Comparison of ENCODE assay signal across 13 cellular contexts in the genomic region with DNA sequence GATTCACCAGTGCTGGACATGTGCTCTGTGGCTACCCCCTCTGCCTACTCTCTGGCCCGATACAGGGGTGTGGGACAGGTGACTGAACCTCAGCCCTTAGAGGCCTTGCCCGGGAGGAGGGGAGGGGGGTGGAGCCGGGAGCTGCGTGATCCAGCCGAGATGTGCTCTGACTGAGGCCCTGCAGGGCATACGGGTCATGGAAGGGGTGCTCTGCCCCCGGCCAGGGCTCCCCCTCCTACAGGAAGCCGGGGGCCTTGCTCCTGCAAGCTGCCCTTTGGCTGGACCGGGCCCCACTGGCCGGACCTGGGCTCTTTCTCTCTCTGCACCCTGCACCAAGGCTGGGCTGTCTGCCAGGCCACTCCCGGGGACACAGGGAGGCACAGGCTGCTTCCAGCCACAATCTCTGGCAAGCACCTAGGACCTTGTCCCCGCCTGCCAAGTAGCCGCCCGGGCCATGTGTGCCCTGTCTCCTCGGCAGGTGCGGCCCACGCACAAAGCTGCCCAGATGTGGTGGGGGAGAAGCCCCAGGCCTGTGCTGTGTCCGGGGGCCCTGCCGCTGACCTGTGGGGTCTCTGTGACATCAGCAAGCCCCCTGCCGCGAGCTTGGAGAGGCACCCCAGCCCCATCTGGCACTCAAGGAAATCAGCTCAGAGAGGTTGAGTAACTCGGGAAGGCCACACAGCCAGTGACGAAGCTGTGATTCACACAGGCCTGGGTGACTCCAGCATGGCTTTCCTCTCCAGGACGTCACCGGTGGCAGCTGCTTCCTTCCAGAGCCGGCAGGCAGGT. TPM values are rescaled to one million over a fixed set of nuclear protein-coding genes. Genes with fewer than 3 reads are reported as not detected.
DNase-seq lines count a peak whose midpoint lies in the region; ATAC-seq and TF ChIP-seq lines count a peak whose summit lies in the region.
"Had no signal": no experiment of that assay in that cellular context is flagged by ENCODE, and none has a peak within 500 bp of the region (broad histone marks: within the 10 kb centered on the region; RNA-seq: fewer than 3 reads in every experiment).

No MANE protein-coding gene starts in this region.

- H3K27me3 Mint-ChIP-seq in naive thymus-derived CD4-positive, alpha-beta T cell, result no peaks in the 10 kb centered on the region

- no peak overlapping the region for H3K4me3 ChIP-seq in epithelial cell of esophagus (ENCODE audit: low read length)
- H3K4me3 ChIP-seq in naive thymus-derived CD4-positive, alpha-beta T cell (ENCODE audit: low read length), result no peak overlapping the region
- H3K4me3 ChIP-seq: SK-N-MC, thoracic aorta had no signal

- H3K36me3 ChIP-seq in naive thymus-derived CD4-positive, alpha-beta T cell (ENCODE audit: control insufficient read depth in 2 of 3, insufficient read depth in 3 of 3, low read length in 3 of 3), result no peaks in the 10 kb centered on the region
- H3K36me3 ChIP-seq: thoracic aorta had no signal

- no peak overlapping the region for H3K4me3 Mint-ChIP-seq in naive thymus-derived CD4-positive, alpha-beta T cell

- H3K27ac Mint-ChIP-seq in naive thymus-derived CD4-positive, alpha-beta T cell, result no peak overlapping the region

- H3K9me3 ChIP-seq in naive thymus-derived CD4-positive, alpha-beta T cell (ENCODE audit: control insufficient read depth in 2 of 3, low read length in 3 of 3), result no peaks in the 10 kb centered on the region
- H3K9me3 ChIP-seq: thoracic aorta had no signal

- TF ChIP-seq CTCF in epithelial cell of esophagus (IDR thresholded peaks at IDR 0.05; ENCODE audit: insufficient read depth, low read depth, low read length, missing control alignments), result no peak

- H3K4me1 Mint-ChIP-seq in naive thymus-derived CD4-positive, alpha-beta T cell, result peaks cover 0 to 1% (median 0%) of the 10 kb centered on the region in 7 donors

- H3K9me3 Mint-ChIP-seq in naive thymus-derived CD4-positive, alpha-beta T cell, result no peaks in the 10 kb centered on the region

- POLR2A ChIA-PET in naive thymus-derived CD4-positive, alpha-beta T cell (lab: Charles Lee), result no interaction called here

- H3K36me3 Mint-ChIP-seq in naive thymus-derived CD4-positive, alpha-beta T cell, result no peaks in the 10 kb centered on the region

- peak; percentile 45 for ATAC-seq in naive thymus-derived CD4-positive, alpha-beta T cell
- no peak for ATAC-seq in GM18517 (IDR thresholded peaks at IDR 0.05; ENCODE audit: unreplicated experiment)

- H3K27me3 ChIP-seq in naive thymus-derived CD4-positive, alpha-beta T cell (ENCODE audit: control insufficient read depth in 2 of 2, insufficient read depth in 2 of 2, low read length in 2 of 2), result no peaks in the 10 kb centered on the region

- no peak overlapping the region for H3K27ac ChIP-seq in naive thymus-derived CD4-positive, alpha-beta T cell (ENCODE audit: low read depth, low read length)
- H3K27ac ChIP-seq: 22Rv1, SK-N-MC, thoracic aorta had no signal

- CTCF ChIA-PET in naive thymus-derived CD4-positive, alpha-beta T cell (lab: Charles Lee), result no interaction called here

- intact Hi-C loops in naive thymus-derived CD4-positive, alpha-beta T cell (cut with micrococcal nuclease), result no loop called here

- no peaks in the 10 kb centered on the region for H3K4me1 ChIP-seq in naive thymus-derived CD4-positive, alpha-beta T cell (ENCODE audit: control insufficient read depth in 2 of 2, insufficient read depth in 2 of 2, low read length in 2 of 2)

- DNase-seq in DMS 273 (lab: John Stamatoyannopoulos, UW; ENCODE audit: unreplicated experiment) (peak; percentile 59), DMS 273 treated with DMSO at 0.1 percent for 48 hours (lab: John Stamatoyannopoulos, UW) (no peak), NCI-H2029 (lab: John Stamatoyannopoulos, UW) (peak; percentile 53), epithelial cell of esophagus (ENCODE audit: low read depth) (peak; percentile 87), NCI-H226 (no peak), germinal center (ENCODE audit: low spot score) (no peak)
- no peak for DNase-seq in naive thymus-derived CD4-positive, alpha-beta T cell
- DNase-seq: activated effector memory CD4-positive, alpha-beta T cell treated with anti-CD3 and anti-CD28 coated beads, Interleukin-2, amount 50 U/mL, for 16 hours; KG1 had no signal

RNA-seq across cellular contexts. Expression of gene SCNN1D, which starts 1.5 kb away (rescaled TPM):
- total RNA-seq in naive thymus-derived CD4-positive, alpha-beta T cell, result 10 to 100 TPM in 3 of 5 experiments, 1 to 10 TPM in 2; 4.2 to 15.8 (median 10.1) TPM
- polyA plus RNA-seq in naive thymus-derived CD4-positive, alpha-beta T cell, result not detected

RNA-seq across cellular contexts. Expression of gene UBE2J2, which starts 8.1 kb away (rescaled TPM):
- 10 to 100 TPM; 62.3 to 89.3 (median 75.1) TPM for total RNA-seq in naive thymus-derived CD4-positive, alpha-beta T cell
- polyA plus RNA-seq in naive thymus-derived CD4-positive, alpha-beta T cell, result 10 to 100 TPM; 86.1 to 92.2 TPM

RNA-seq across cellular contexts. Expression of gene ACAP3, which starts 26.0 kb away (rescaled TPM):
- 10 to 100 TPM; 51.5 to 70.8 (median 58.2) TPM for total RNA-seq in naive thymus-derived CD4-positive, alpha-beta T cell
- 1 to 10 TPM; 3.2 to 5.9 TPM for polyA plus RNA-seq in naive thymus-derived CD4-positive, alpha-beta T cell

RNA-seq across cellular contexts. Expression of gene PUSL1, which starts 26.7 kb away (rescaled TPM):
- 10 to 100 TPM; 17.7 to 25.4 (median 19.4) TPM for total RNA-seq in naive thymus-derived CD4-positive, alpha-beta T cell
- polyA plus RNA-seq in naive thymus-derived CD4-positive, alpha-beta T cell, result 10 to 100 TPM; 16.2 to 26.1 TPM

RNA-seq across cellular contexts. Expression of gene C1QTNF12, which starts 35.2 kb away (rescaled TPM):
- 1 to 10 TPM; 2.5 to 5.8 (median 3.0) TPM for total RNA-seq in naive thymus-derived CD4-positive, alpha-beta T cell
- under 1 TPM in 1 of 2 donors, not detected in 1; 0.56 TPM for polyA plus RNA-seq in naive thymus-derived CD4-positive, alpha-beta T cell

Comparison
In these comparisons a context has a peak if more than half of its experiments do, and no peak if none do; other contexts are left out.
1. DNase-seq: peak in DMS 273 (single experiment), NCI-H2029 (single experiment) and epithelial cell of esophagus (single experiment); none in DMS 273 treated with DMSO at 0.1 percent for 48 hours (single experiment), naive thymus-derived CD4-positive, alpha-beta T cell (0 of 9), NCI-H226 (single experiment) and germinal center (single experiment).